In genomic region chr18:69359768-69360167, GRCh38 we compare ENCODE assay signal across 2 cellular contexts. TPM values are rescaled to one million over a fixed set of nuclear protein-coding genes. Genes with fewer than 3 reads are reported as not detected.
"Had no signal": no experiment of that assay in that cellular context is flagged by ENCODE, and none has a peak within 500 bp of the region (broad histone marks: within the 10 kb centered on the region; RNA-seq: fewer than 3 reads in every experiment).

No MANE protein-coding gene starts in this region.

RNA-seq across cellular contexts. Expression of gene DOK6, which starts 40.9 kb away (rescaled TPM):
- total RNA-seq: HT-29 had no signal
- polyA plus RNA-seq: IgD-negative memory B cell had no signal
